ENCODE assay signal across 11 cellular contexts in the genomic region with DNA sequence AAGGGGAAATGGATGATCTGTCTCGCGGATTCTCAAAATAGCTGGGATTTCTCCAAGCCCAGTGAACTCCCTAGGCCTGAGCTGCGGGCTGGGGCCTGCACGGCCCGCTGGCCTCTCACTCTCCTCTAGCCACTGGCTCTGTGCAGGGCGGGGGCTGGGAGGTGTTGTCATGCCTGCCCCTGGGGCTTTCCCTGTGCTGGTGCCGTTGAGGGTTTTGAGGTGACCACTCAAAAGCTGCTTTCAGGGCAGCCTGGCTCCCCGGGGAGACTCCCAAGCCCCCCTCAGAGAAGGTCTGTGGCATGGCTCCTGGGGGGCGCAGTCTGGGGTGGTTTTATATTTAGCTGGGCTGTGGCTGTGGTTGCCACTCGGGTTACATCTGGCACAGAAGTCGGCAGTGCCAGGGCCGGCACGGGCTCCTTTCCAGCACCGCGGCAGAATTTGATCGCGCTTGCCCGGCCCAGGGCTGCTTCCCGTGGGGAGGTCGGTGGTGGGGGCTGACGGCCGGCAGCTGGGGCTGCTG. TPM values are rescaled to one million over a fixed set of nuclear protein-coding genes. Genes with fewer than 3 reads are reported as not detected.
DNase-seq lines count a peak whose midpoint lies in the region; ATAC-seq and TF ChIP-seq lines count a peak whose summit lies in the region.
"Had no signal": no experiment of that assay in that cellular context is flagged by ENCODE, and none has a peak within 500 bp of the region (broad histone marks: within the 10 kb centered on the region; RNA-seq: fewer than 3 reads in every experiment).

No MANE protein-coding gene starts in this region.

- H3K36me3 ChIP-seq in GM23338 (ENCODE audit: insufficient read depth) (no peaks in the 10 kb centered on the region; the same call in 1 of the 2 replicates), body of pancreas (replicated peaks in 1 of 2; ENCODE audit: insufficient read depth in 1 of 2, low read depth in 2 of 2) (no peaks in the 10 kb centered on the region)

- DNase-seq in GM23338 (ENCODE audit: low spot score): peak; percentile 49
- DNase-seq in body of pancreas: peak; percentile 33 to 70 (median 46)
- peak; percentile 56 to 71 for DNase-seq in hippocampal formation (lab: John Stamatoyannopoulos, UW)
- no peak for DNase-seq in DMS153 treated with DMSO at 0.1 percent for 48 hours (lab: John Stamatoyannopoulos, UW; ENCODE audit: unreplicated experiment)
- no peak for DNase-seq in NCI-H2171 (lab: John Stamatoyannopoulos, UW)
- no peak for DNase-seq in CD14-positive monocyte (ENCODE audit: low spot score)
- DNase-seq: activated gamma-delta T cell treated with Interleukin-2 at 50 U/mL for 16 hours, SJCRH30 had no signal

- H3K27me3 Mint-ChIP-seq in GM23338 (ENCODE audit: insufficient read depth, low read depth, poor library complexity): peaks cover 15% of the 10 kb centered on the region
- H3K27me3 Mint-ChIP-seq in CD14-positive monocyte (ENCODE audit: low read depth in 3 of 3): no peaks in the 10 kb centered on the region
- H3K27me3 Mint-ChIP-seq: stimulated activated memory B cell treated with anti-CD40 and anti-IgM and Interleukin-4, amounts not matched to agents 10 μg/mL and 1 μg/mL and 100 μg/mL, for 72 hours had no signal

- H3K4me3 Mint-ChIP-seq in GM23338: no peak overlapping the region
- peak overlapping the region in 1 of 2 donors; percentile 24 for H3K4me3 Mint-ChIP-seq in CD14-positive monocyte
- H3K4me3 Mint-ChIP-seq: stimulated activated memory B cell treated with anti-CD40 and anti-IgM and Interleukin-4, amounts not matched to agents 10 μg/mL and 1 μg/mL and 100 μg/mL, for 72 hours had no signal

- H3K4me1 ChIP-seq in GM23338 (ENCODE audit: insufficient read depth): peaks cover 46% of the 10 kb centered on the region
- peaks cover 17% of the 10 kb centered on the region for H3K4me1 ChIP-seq in body of pancreas

- no peak overlapping the region for H2AFZ ChIP-seq in GM23338

- no peak for TF ChIP-seq CTCF in GM23338 (conservative IDR thresholded peaks at IDR 0.05; ENCODE audit: low read depth in 2 of 2)
- TF ChIP-seq CTCF in body of pancreas (IDR thresholded peaks at IDR 0.05): no peak
- no peak for TF ChIP-seq CTCF in CD14-positive monocyte (IDR thresholded peaks at IDR 0.05)

- H3K36me3 Mint-ChIP-seq in GM23338 (ENCODE audit: low read depth) (peaks cover 3% of the 10 kb centered on the region; the same call in 1 of the 3 replicates), CD14-positive monocyte (peaks cover 10 to 26% of the 10 kb centered on the region in 2 donors)

- no peaks in the 10 kb centered on the region for H3K9me3 ChIP-seq in body of pancreas
- H3K9me3 ChIP-seq: SJCRH30 had no signal

- H3K79me2 ChIP-seq in GM23338 (replicated peaks; ENCODE audit: insufficient read depth): peaks cover 46% of the 10 kb centered on the region

- WGBS in body of pancreas, 2 donors: 58 to 72% methylated on average over 5 to 17 of the region's 22 CpGs

- peaks cover 4% of the 10 kb centered on the region for H4K20me1 ChIP-seq in GM23338 (replicated peaks; ENCODE audit: insufficient read depth)

- H3K27me3 ChIP-seq in GM23338 (ENCODE audit: insufficient read depth) (no peaks in the 10 kb centered on the region), body of pancreas (no peaks in the 10 kb centered on the region)
- H3K27me3 ChIP-seq: SJCRH30 had no signal

- H3K4me1 Mint-ChIP-seq in GM23338 (peaks cover 40% of the 10 kb centered on the region), CD14-positive monocyte (no peaks in the 10 kb centered on the region)

- H3K4me3 ChIP-seq in GM23338 (no peak overlapping the region), body of pancreas (no peak overlapping the region), skin epidermis (no peak overlapping the region)
- H3K4me3 ChIP-seq: SJCRH30 had no signal

- H3F3A ChIP-seq in GM23338 (replicated peaks; ENCODE audit: low read depth): peaks cover 5% of the 10 kb centered on the region; the same call in 1 of the 2 replicates

- H3K9me3 Mint-ChIP-seq in GM23338: no peaks in the 10 kb centered on the region
- peaks cover 0 to 3% (median 0%) of the 10 kb centered on the region in 7 donors for H3K9me3 Mint-ChIP-seq in CD14-positive monocyte
- H3K9me3 Mint-ChIP-seq: stimulated activated memory B cell treated with anti-CD40 and anti-IgM and Interleukin-4, amounts not matched to agents 10 μg/mL and 1 μg/mL and 100 μg/mL, for 72 hours had no signal

- no peaks in the 10 kb centered on the region for H3K9me2 ChIP-seq in GM23338 (ENCODE audit: insufficient read depth)

- no peak for TF ChIP-seq POLR2A in body of pancreas (IDR thresholded peaks at IDR 0.05)

- H3K27ac Mint-ChIP-seq in GM23338 (peak overlapping the region; percentile 90), CD14-positive monocyte (peak overlapping the region in 1 of 7 donors; percentile 37)

- H3K4me2 ChIP-seq in GM23338: no peak overlapping the region

- peak; percentile 6; the same call in 1 of the 3 replicates for ATAC-seq in GM23338
- peak; percentile 43 for ATAC-seq in body of pancreas
- ATAC-seq in GM18498 (IDR thresholded peaks at IDR 0.05; ENCODE audit: unreplicated experiment): no peak
- ATAC-seq: stimulated activated memory B cell treated with anti-CD40 and anti-IgM and Interleukin-4, amounts not matched to agents 10 μg/mL and 1 μg/mL and 100 μg/mL, for 72 hours had no signal

- H3K27ac ChIP-seq in GM23338 (ENCODE audit: low read depth) (peak overlapping the region; percentile 80), body of pancreas (peak overlapping the region; percentile 10 to 55 (median 47)), skin epidermis (peak overlapping the region in 19 of 21 experiments; percentile 9 to 80 (median 69))
- H3K27ac ChIP-seq: SJCRH30 had no signal

- intact Hi-C loops in body of pancreas (cut with DNase I): loop anchor here (10.0 kb wide), 1 partner anchor 123 kb away; no protein-coding TSS in a partner anchor
- intact Hi-C loops in CD14-positive monocyte (cut with micrococcal nuclease): no loop called here

TF ChIP-seq in GM23338, 12 proteins besides CTCF, POLR2A, EP300 and RAD21:
- TF ChIP-seq NANOG (IDR thresholded peaks at IDR 0.05; ENCODE audit: borderline replicate concordance): no peak
- no peak for TF ChIP-seq EZH2 (IDR thresholded peaks at IDR 0.05; ENCODE audit: low read depth, unreplicated experiment)
- TF ChIP-seq, protein P1, sequence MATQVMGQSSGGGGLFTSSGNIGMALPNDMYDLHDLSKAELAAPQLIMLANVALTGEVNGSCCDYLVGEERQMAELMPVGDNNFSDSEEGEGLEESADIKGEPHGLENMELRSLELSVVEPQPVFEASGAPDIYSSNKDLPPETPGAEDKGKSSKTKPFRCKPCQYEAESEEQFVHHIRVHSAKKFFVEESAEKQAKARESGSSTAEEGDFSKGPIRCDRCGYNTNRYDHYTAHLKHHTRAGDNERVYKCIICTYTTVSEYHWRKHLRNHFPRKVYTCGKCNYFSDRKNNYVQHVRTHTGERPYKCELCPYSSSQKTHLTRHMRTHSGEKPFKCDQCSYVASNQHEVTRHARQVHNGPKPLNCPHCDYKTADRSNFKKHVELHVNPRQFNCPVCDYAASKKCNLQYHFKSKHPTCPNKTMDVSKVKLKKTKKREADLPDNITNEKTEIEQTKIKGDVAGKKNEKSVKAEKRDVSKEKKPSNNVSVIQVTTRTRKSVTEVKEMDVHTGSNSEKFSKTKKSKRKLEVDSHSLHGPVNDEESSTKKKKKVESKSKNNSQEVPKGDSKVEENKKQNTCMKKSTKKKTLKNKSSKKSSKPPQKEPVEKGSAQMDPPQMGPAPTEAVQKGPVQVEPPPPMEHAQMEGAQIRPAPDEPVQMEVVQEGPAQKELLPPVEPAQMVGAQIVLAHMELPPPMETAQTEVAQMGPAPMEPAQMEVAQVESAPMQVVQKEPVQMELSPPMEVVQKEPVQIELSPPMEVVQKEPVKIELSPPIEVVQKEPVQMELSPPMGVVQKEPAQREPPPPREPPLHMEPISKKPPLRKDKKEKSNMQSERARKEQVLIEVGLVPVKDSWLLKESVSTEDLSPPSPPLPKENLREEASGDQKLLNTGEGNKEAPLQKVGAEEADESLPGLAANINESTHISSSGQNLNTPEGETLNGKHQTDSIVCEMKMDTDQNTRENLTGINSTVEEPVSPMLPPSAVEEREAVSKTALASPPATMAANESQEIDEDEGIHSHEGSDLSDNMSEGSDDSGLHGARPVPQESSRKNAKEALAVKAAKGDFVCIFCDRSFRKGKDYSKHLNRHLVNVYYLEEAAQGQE (IDR thresholded peaks at IDR 0.05; ENCODE audit: unreplicated experiment): no peak
- TF ChIP-seq CREB1 (CRISPR knock-in tag; IDR thresholded peaks at IDR 0.05; ENCODE audit: low read depth): no peak
- no peak for TF ChIP-seq ZNF114 (CRISPR knock-in tag; IDR thresholded peaks at IDR 0.05)
- no peak for TF ChIP-seq ZNF331 (CRISPR knock-in tag; IDR thresholded peaks at IDR 0.05; ENCODE audit: low read depth)
- no peak for TF ChIP-seq STAT1 (IDR thresholded peaks at IDR 0.05; ENCODE audit: unreplicated experiment)

RNA-seq across cellular contexts. Expression of a gene that starts 10.0 kb away (rescaled TPM):
- 289 and 398 TPM in 2 replicates for total RNA-seq in GM23338 (2014; rRNA removed; shearing (Covaris generic))
- polyA plus RNA-seq in GM23338 (2016; fragmentation: Nextera tagmentation; extraction: Ambion mirVana): 463 and 501 TPM in 2 replicates
- 100 to 1,000 TPM; 121 to 206 TPM for total RNA-seq in body of pancreas
- 100 to 1,000 TPM; 204 to 313 TPM for polyA plus RNA-seq in CD14-positive monocyte

RNA-seq across cellular contexts. Expression of a gene that starts 21.0 kb away (rescaled TPM):
- total RNA-seq in GM23338 (2014; rRNA removed; shearing (Covaris generic)): 0.17 TPM in 1 of 2 replicates, not detected in the other
- polyA plus RNA-seq in GM23338 (2016; fragmentation: Nextera tagmentation; extraction: Ambion mirVana) (0.21 TPM in 1 of 2 replicates, not detected in the other), CD14-positive monocyte (1 to 10 TPM in 1 of 2 donors, under 1 TPM in 1; 0.62 to 3.4 TPM)
- not detected for total RNA-seq in body of pancreas

RNA-seq across cellular contexts. Expression of a gene that starts 32.5 kb away (rescaled TPM):
- 104 and 107 TPM in 2 replicates for total RNA-seq in GM23338 (2014; rRNA removed; shearing (Covaris generic))
- polyA plus RNA-seq in GM23338 (2016; fragmentation: Nextera tagmentation; extraction: Ambion mirVana) (268 and 277 TPM in 2 replicates), CD14-positive monocyte (10 to 100 TPM; 76.7 to 79.6 TPM)
- 10 to 100 TPM; 26.2 to 28.7 TPM for total RNA-seq in body of pancreas

RNA-seq across cellular contexts. Expression of a gene that starts 43.7 kb away (rescaled TPM):
- total RNA-seq in GM23338 (2014; rRNA removed; shearing (Covaris generic)): 53.3 TPM in 2 replicates
- 43.2 and 44.0 TPM in 2 replicates for polyA plus RNA-seq in GM23338 (2016; fragmentation: Nextera tagmentation; extraction: Ambion mirVana)
- total RNA-seq in body of pancreas: 10 to 100 TPM; 24.4 to 33.2 TPM
- 10 to 100 TPM; 59.3 to 70.9 TPM for polyA plus RNA-seq in CD14-positive monocyte

Comparison
In these comparisons a context has a peak if more than half of its experiments do, and no peak if none do; other contexts are left out.
1. DNase-seq: peak in GM23338 (single experiment), body of pancreas (4 of 4) and hippocampal formation (2 of 2); none in DMS153 treated with DMSO at 0.1 percent for 48 hours (single experiment), NCI-H2171 (single experiment) and CD14-positive monocyte (single experiment).
2. Peak in every context shown above with its lines, with median percentiles within 50 percentile points of each other: H3K27ac ChIP-seq.